In genomic region chr7:139855498-139856270, GRCh38 we compare ENCODE assay signal across 8 cellular contexts. TPM values are rescaled to one million over a fixed set of nuclear protein-coding genes. Genes with fewer than 3 reads are reported as not detected.
DNase-seq lines count a peak whose midpoint lies in the region; ATAC-seq and TF ChIP-seq lines count a peak whose summit lies in the region.

No MANE protein-coding gene starts in this region.

- no peak for TF ChIP-seq POLR2A in testis (IDR thresholded peaks at IDR 0.05)

- no peak overlapping the region for H3K27ac ChIP-seq in testis

- peak overlapping the region in 1 of 2 donors; percentile 22 for H3K4me3 Mint-ChIP-seq in stimulated activated naive CD8-positive, alpha-beta T cell treated with anti-CD3 and anti-CD28 coated beads, Interleukin-15, amount 100 ng/mL, for 72 hours

- intact Hi-C loops in cardiac septum (cut with DNase I) = no loop called here
- intact Hi-C loops in testis (cut with DNase I; ENCODE audit: low total_unique reads) = no loop called here

- DNase-seq in NOMO-1 treated with dmso at 0.1 percent for 144 hours (lab: John Stamatoyannopoulos, UW; ENCODE audit: unreplicated experiment) (peak; percentile 68), cardiac septum (ENCODE audit: low spot score) (peak; percentile 79), DMS153 treated with DMSO at 0.1 percent for 48 hours (lab: John Stamatoyannopoulos, UW; ENCODE audit: unreplicated experiment) (no peak), testis (no peak)
- DNase-seq in stimulated activated naive CD8-positive, alpha-beta T cell treated with anti-CD3 and anti-CD28 coated beads, Interleukin-15, amount 100 ng/mL, for 72 hours = peak in 1 of 2 donors; percentile 14

- peaks cover 4% of the 10 kb centered on the region for H3K4me1 ChIP-seq in testis

- H3K9me3 Mint-ChIP-seq in stimulated activated naive CD8-positive, alpha-beta T cell treated with anti-CD3 and anti-CD28 coated beads, Interleukin-15, amount 100 ng/mL, for 72 hours = no peaks in the 10 kb centered on the region

- H3K36me3 ChIP-seq in testis (ENCODE audit: low read depth, missing control alignments) = no peaks in the 10 kb centered on the region

- 56 to 62% methylated on average over 9 of the region's 9 CpGs for WGBS in testis, 2 donors

- no peak for TF ChIP-seq CTCF in testis (IDR thresholded peaks at IDR 0.05)

- H3K27me3 ChIP-seq in testis = no peaks in the 10 kb centered on the region

- peak overlapping the region in 1 of 2 donors; percentile 70 for H3K27ac Mint-ChIP-seq in stimulated activated naive CD8-positive, alpha-beta T cell treated with anti-CD3 and anti-CD28 coated beads, Interleukin-15, amount 100 ng/mL, for 72 hours

- no peak overlapping the region for H3K4me3 ChIP-seq in testis

- no peaks in the 10 kb centered on the region for H3K27me3 Mint-ChIP-seq in stimulated activated naive CD8-positive, alpha-beta T cell treated with anti-CD3 and anti-CD28 coated beads, Interleukin-15, amount 100 ng/mL, for 72 hours

- no peaks in the 10 kb centered on the region for H3K9me3 ChIP-seq in testis

- ATAC-seq in GM18502 (IDR thresholded peaks at IDR 0.05; ENCODE audit: poor library complexity, unreplicated experiment) (peak; percentile 88), HG02571 (IDR thresholded peaks at IDR 0.05; ENCODE audit: unreplicated experiment) (peak; percentile 83), HG03439 (IDR thresholded peaks at IDR 0.05; ENCODE audit: unreplicated experiment) (no peak)
- peak; percentile 80 for ATAC-seq in stimulated activated naive CD8-positive, alpha-beta T cell treated with anti-CD3 and anti-CD28 coated beads, Interleukin-15, amount 100 ng/mL, for 72 hours

- peaks cover 23% of the 10 kb centered on the region for H3K4me1 Mint-ChIP-seq in stimulated activated naive CD8-positive, alpha-beta T cell treated with anti-CD3 and anti-CD28 coated beads, Interleukin-15, amount 100 ng/mL, for 72 hours

RNA-seq across cellular contexts. Expression of gene TBXAS1, which starts 26.6 kb away (rescaled TPM):
- total RNA-seq in cardiac septum = 4.3 TPM
- total RNA-seq in testis = 1 to 10 TPM; 5.2 to 5.7 TPM
- 4.9 TPM for polyA plus RNA-seq in testis (ENCODE audit: insufficient read depth, low read depth, low replicate concordance)

Comparison
In these comparisons a context has a peak if more than half of its experiments do, and no peak if none do; other contexts are left out.
1. DNase-seq: peak in NOMO-1 treated with dmso at 0.1 percent for 144 hours (single experiment) and cardiac septum (single experiment); none in DMS153 treated with DMSO at 0.1 percent for 48 hours (single experiment) and testis (single experiment).